Comparison of ENCODE assay signal across 8 cellular contexts in the genomic region with DNA sequence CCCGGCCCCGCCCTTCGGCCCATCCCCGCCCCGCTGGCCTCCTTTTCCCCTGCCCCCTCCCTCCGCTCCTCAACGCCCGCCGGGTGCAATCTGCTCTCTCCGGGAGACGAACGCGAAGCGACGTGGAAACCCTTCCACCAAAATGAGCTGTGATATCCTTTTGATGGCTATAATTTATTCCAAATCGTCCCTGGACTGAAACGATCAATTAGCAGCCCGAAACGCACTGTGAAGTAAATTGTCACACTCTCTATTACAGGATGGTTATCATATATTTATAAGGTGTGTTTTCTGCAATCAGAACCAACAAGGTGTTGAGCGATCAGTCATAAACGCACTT.
DNase-seq lines count a peak whose midpoint lies in the region; ATAC-seq and TF ChIP-seq lines count a peak whose summit lies in the region.

No MANE protein-coding gene starts in this region.

- H3K27ac ChIP-seq in SK-N-MC: no peak overlapping the region
- peak overlapping the region in 1 of 4 donors; percentile 70 for H3K27ac ChIP-seq in gastroesophageal sphincter
- H3K27ac ChIP-seq in skin epidermis: no peak overlapping the region

- H3K9ac ChIP-seq in SK-N-MC (ENCODE audit: insufficient read length): peak overlapping the region; percentile 50

- DNase-seq in NCI-H1105 treated with DMSO at 0.1 percent for 48 hours (lab: John Stamatoyannopoulos, UW) (peak; percentile 78), NCI-H1105 (lab: John Stamatoyannopoulos, UW) (no peak), SK-N-MC (ENCODE audit: low read depth, low spot score) (no peak), hepatic stellate cell (ENCODE audit: low spot score) (no peak)

- 0 to 14% methylated on average over 1 to 6 of the region's 21 CpGs for WGBS in gastroesophageal sphincter (ENCODE audit: low coverage in 1 of 2), 2 donors

- H3K4me1 ChIP-seq in gastroesophageal sphincter: peaks cover 0 to 22% (median 0%) of the 10 kb centered on the region in 3 donors

- H3K36me3 ChIP-seq in SK-N-MC (ENCODE audit: insufficient read depth, low read length): no peaks in the 10 kb centered on the region
- no peaks in the 10 kb centered on the region for H3K36me3 ChIP-seq in gastroesophageal sphincter

- no peaks in the 10 kb centered on the region for H3K27me3 ChIP-seq in gastroesophageal sphincter

- H3K4me3 ChIP-seq in SK-N-MC (peak overlapping the region; percentile 98), gastroesophageal sphincter (peak overlapping the region; percentile 55 to 77), skin epidermis (peak overlapping the region; percentile 48 to 64 (median 55))

- TF ChIP-seq CTCF in gastroesophageal sphincter (IDR thresholded peaks at IDR 0.05): no peak

- no peaks in the 10 kb centered on the region for H3K9me3 ChIP-seq in SK-N-MC (ENCODE audit: low read depth, low read length)
- H3K9me3 ChIP-seq in gastroesophageal sphincter: no peaks in the 10 kb centered on the region

- no peak for TF ChIP-seq POLR2A in gastroesophageal sphincter (IDR thresholded peaks at IDR 0.05)

- no peak for TF ChIP-seq EP300 in gastroesophageal sphincter (IDR thresholded peaks at IDR 0.05)

- ATAC-seq in gastroesophageal sphincter (no peak), HG03439 (IDR thresholded peaks at IDR 0.05; ENCODE audit: unreplicated experiment) (no peak), HG03521 (IDR thresholded peaks at IDR 0.05; ENCODE audit: unreplicated experiment) (no peak)
